ENCODE assay signal across 21 cellular contexts in genomic region chr11:2811206-2812091, GRCh38.
A peak's percentile ranks its signal among the peaks of the same experiment; 100 is the strongest.
DNase-seq lines count a peak whose midpoint lies in the region; ATAC-seq and TF ChIP-seq lines count a peak whose summit lies in the region.
"Had no signal": no experiment of that assay in that cellular context is flagged by ENCODE, and none has a peak within 500 bp of the region (broad histone marks: within the 10 kb centered on the region; RNA-seq: fewer than 3 reads in every experiment).

No MANE protein-coding gene starts in this region.

- peak overlapping the region; percentile 69 for H3K27ac Mint-ChIP-seq in osteocyte (ENCODE audit: unreplicated experiment)
- H3K27ac Mint-ChIP-seq: activated CD8-positive, alpha-beta memory T cell treated with anti-CD3 and anti-CD28 coated beads, Interleukin-2, amount 10 ng/mL, durations not matched to agents 7 days and 5 days had no signal

- H3K4me3 ChIP-seq in aorta (ENCODE audit: low read length in 2 of 2) (no peak overlapping the region), MM.1S (ENCODE audit: low read length) (no peak overlapping the region)
- H3K4me3 ChIP-seq: A549, Peyer's patch, right lobe of liver had no signal

- H3K27me3 ChIP-seq in aorta (ENCODE audit: control insufficient read depth in 1 of 2, insufficient read depth in 2 of 2, low read length in 1 of 2): no peaks in the 10 kb centered on the region
- H3K27me3 ChIP-seq in MM.1S (replicated peaks; ENCODE audit: insufficient read depth, low read length): no peaks in the 10 kb centered on the region
- H3K27me3 ChIP-seq: Peyer's patch, right lobe of liver had no signal

- WGBS in aorta, 2 donors: 91 to 93% methylated on average over 33 to 34 of the region's 34 CpGs

- DNase-seq in Right ventricle myocardium inferior (ENCODE audit: missing footprints) (peak; percentile 69), cardiac septum (ENCODE audit: low spot score) (no peak), left cardiac atrium (peak; percentile 42), osteocyte (ENCODE audit: extremely low spot score, unreplicated experiment) (no peak), aorta (peak; percentile 47 to 75), putamen (ENCODE audit: low spot score) (no peak), MM.1S (no peak)
- no peak for DNase-seq in stimulated activated CD4-positive, alpha-beta T cell treated with anti-CD3 and anti-CD28 coated beads, Interleukin-1b, Interleukin-23, amount 100 ng/mL, for 48 hours
- DNase-seq: activated CD8-positive, alpha-beta memory T cell treated with anti-CD3 and anti-CD28 coated beads, Interleukin-2, amount 10 ng/mL, durations not matched to agents 7 days and 5 days; activated gamma-delta T cell treated with Interleukin-2 at 50 U/mL for 16 hours; EL; hypothalamus; Karpas-422; NCI-H2081; stimulated activated CD4-positive, alpha-beta T cell treated with anti-CD3 and anti-CD28 coated beads, Interleukin-4, amount 100 ng/mL, for 24 hours had no signal

- H3K79me2 ChIP-seq in MM.1S (ENCODE audit: low read length): no peaks in the 10 kb centered on the region

- no peaks in the 10 kb centered on the region for H3K36me3 Mint-ChIP-seq in osteocyte (ENCODE audit: unreplicated experiment)
- H3K36me3 Mint-ChIP-seq: activated CD8-positive, alpha-beta memory T cell treated with anti-CD3 and anti-CD28 coated beads, Interleukin-2, amount 10 ng/mL, durations not matched to agents 7 days and 5 days had no signal

- H3K4me1 ChIP-seq in aorta (ENCODE audit: control insufficient read depth in 1 of 2, insufficient read depth in 2 of 2, low read length in 2 of 2) (no peaks in the 10 kb centered on the region), MM.1S (ENCODE audit: low read length) (no peaks in the 10 kb centered on the region)
- H3K4me1 ChIP-seq: right lobe of liver had no signal

- H3K27me3 Mint-ChIP-seq in osteocyte (ENCODE audit: unreplicated experiment): peaks cover 10% of the 10 kb centered on the region

- no peak overlapping the region for H3K9ac ChIP-seq in MM.1S (ENCODE audit: low read length)

- peaks cover 16% of the 10 kb centered on the region for H3K9me3 Mint-ChIP-seq in osteocyte (ENCODE audit: unreplicated experiment)

- no peaks in the 10 kb centered on the region for H3F3A ChIP-seq in MM.1S (ENCODE audit: insufficient read depth, low read length)

- no peaks in the 10 kb centered on the region for H4K20me1 ChIP-seq in MM.1S (ENCODE audit: insufficient read depth, low read length)

- no peak overlapping the region for H2AFZ ChIP-seq in MM.1S (ENCODE audit: low read length)

- H3K9me3 ChIP-seq in aorta (ENCODE audit: control insufficient read depth, low read length) (no peaks in the 10 kb centered on the region), MM.1S (replicated peaks; ENCODE audit: insufficient read depth, low read length) (no peaks in the 10 kb centered on the region)
- H3K9me3 ChIP-seq: right lobe of liver, thoracic aorta had no signal

- H3K4me3 Mint-ChIP-seq in osteocyte (ENCODE audit: unreplicated experiment): no peak overlapping the region
- H3K4me3 Mint-ChIP-seq: activated CD8-positive, alpha-beta memory T cell treated with anti-CD3 and anti-CD28 coated beads, Interleukin-2, amount 10 ng/mL, durations not matched to agents 7 days and 5 days had no signal

- H3K4me1 Mint-ChIP-seq in osteocyte (ENCODE audit: unreplicated experiment): peaks cover 15% of the 10 kb centered on the region

- H3K9me2 ChIP-seq in MM.1S (replicated peaks; ENCODE audit: insufficient read depth, low read length): no peaks in the 10 kb centered on the region

- H3K4me2 ChIP-seq in MM.1S (ENCODE audit: low read depth, low read length): no peak overlapping the region
- H3K4me2 ChIP-seq: A549 had no signal

- no peaks in the 10 kb centered on the region for H3K36me3 ChIP-seq in aorta (ENCODE audit: control insufficient read depth in 1 of 2, insufficient read depth in 2 of 2, low read length in 1 of 2)
- H3K36me3 ChIP-seq in MM.1S (replicated peaks; ENCODE audit: insufficient read depth, low read length): no peaks in the 10 kb centered on the region
- H3K36me3 ChIP-seq: Peyer's patch, right lobe of liver, thoracic aorta had no signal

- ATAC-seq in Right ventricle myocardium inferior (peak; percentile 4), left cardiac atrium (peak in 1 of 2 donors; percentile 12), aorta (ENCODE audit: low FRiP score) (no peak)
- ATAC-seq: A549; activated CD4-positive, CD25-positive, alpha-beta regulatory T cell treated with anti-CD3 and anti-CD28 coated beads, Interleukin-2, amount 50 U/mL, for 24 hours; activated CD8-positive, alpha-beta memory T cell treated with anti-CD3 and anti-CD28 coated beads, Interleukin-2, amount 10 ng/mL, durations not matched to agents 7 days and 5 days; naive thymus-derived CD8-positive, alpha-beta T cell had no signal

- H3K27ac ChIP-seq in aorta (ENCODE audit: low read depth in 1 of 2, low read length in 2 of 2) (no peak overlapping the region), MM.1S (ENCODE audit: low read length) (no peak overlapping the region)
- H3K27ac ChIP-seq: A549, Peyer's patch, right lobe of liver, thoracic aorta had no signal

- intact Hi-C loops in Right ventricle myocardium inferior (cut with DNase I) (loop anchor here (2.0 to 5.0 kb wide), 2 partner anchors 13 to 71 kb away; no protein-coding TSS in a partner anchor), cardiac septum (cut with DNase I) (loop anchor here (5.0 kb wide), 1 partner anchor 76 kb away; the partner anchor contains the start of gene CDKN1C), left cardiac atrium (cut with DNase I) (no loop called here), aorta (cut with DNase I) (no loop called here)

- TF ChIP-seq CTCF in osteocyte (IDR thresholded peaks at IDR 0.05) (no peak), MM.1S (IDR thresholded peaks at IDR 0.05; ENCODE audit: low read length) (no peak)

Comparison
In these comparisons a context has a peak if more than half of its experiments do, and no peak if none do; other contexts are left out.
1. DNase-seq: peak in Right ventricle myocardium inferior (single experiment), left cardiac atrium (single experiment) and aorta (2 of 2); none in cardiac septum (single experiment), osteocyte (single experiment), putamen (single experiment), MM.1S (single experiment) and stimulated activated CD4-positive, alpha-beta T cell treated with anti-CD3 and anti-CD28 coated beads, Interleukin-1b, Interleukin-23, amount 100 ng/mL, for 48 hours (single experiment).
2. intact Hi-C loops: an anchor here in Right ventricle myocardium inferior (2.0 to 5.0 kb wide) and cardiac septum (5.0 kb wide); none called in left cardiac atrium and aorta.